In genomic region chr1:207034998-207035397, GRCh38 we compare ENCODE assay signal across 15 cellular contexts. TPM values are rescaled to one million over a fixed set of nuclear protein-coding genes. Genes with fewer than 3 reads are reported as not detected.
DNase-seq lines count a peak whose midpoint lies in the region; ATAC-seq and TF ChIP-seq lines count a peak whose summit lies in the region.
"Had no signal": no experiment of that assay in that cellular context is flagged by ENCODE, and none has a peak within 500 bp of the region (broad histone marks: within the 10 kb centered on the region; RNA-seq: fewer than 3 reads in every experiment).

No MANE protein-coding gene starts in this region.

- no peaks in the 10 kb centered on the region for H3F3A ChIP-seq in SK-N-SH (replicated peaks; ENCODE audit: insufficient read depth)

- no peaks in the 10 kb centered on the region for H3K79me2 ChIP-seq in SK-N-SH (ENCODE audit: insufficient read depth)
- no peaks in the 10 kb centered on the region for H3K79me2 ChIP-seq in Karpas-422 (ENCODE audit: low read length)

- H3K27ac ChIP-seq in SK-N-SH (ENCODE audit: low read depth in 2 of 2, low read length in 1 of 2) (no peak overlapping the region), Karpas-422 (ENCODE audit: low read length) (no peak overlapping the region), transverse colon (peak overlapping the region in 2 of 4 donors; percentile 13 to 20)
- H3K27ac ChIP-seq: esophagus muscularis mucosa, SK-N-MC had no signal

- TF ChIP-seq POLR2A in transverse colon (IDR thresholded peaks at IDR 0.05) = no peak

- H4K20me1 ChIP-seq in SK-N-SH (ENCODE audit: insufficient read depth) (no peaks in the 10 kb centered on the region), Karpas-422 (ENCODE audit: insufficient read depth, low read depth, low read length) (no peaks in the 10 kb centered on the region)

- POLR2A ChIA-PET in SK-N-SH (lab: Yijun Ruan, JAX) = no interaction called here

- H3K9me3 Mint-ChIP-seq in activated naive CD8-positive, alpha-beta T cell treated with anti-CD3 and anti-CD28 coated beads, Interleukin-2, amount 50 U/mL, for 24 hours = no peaks in the 10 kb centered on the region
- no peaks in the 10 kb centered on the region for H3K9me3 Mint-ChIP-seq in activated naive CD8-positive, alpha-beta T cell treated with anti-CD3 and anti-CD28 coated beads for 36 hours
- H3K9me3 Mint-ChIP-seq in type B pancreatic cell = no peaks in the 10 kb centered on the region

- DNase-seq in activated naive CD8-positive, alpha-beta T cell treated with anti-CD3 and anti-CD28 coated beads, Interleukin-2, amount 50 U/mL, for 24 hours = no peak
- DNase-seq in activated naive CD8-positive, alpha-beta T cell treated with anti-CD3 and anti-CD28 coated beads for 36 hours = no peak
- no peak for DNase-seq in SK-N-SH
- peak; percentile 28 for DNase-seq in fibroblast of villous mesenchyme (ENCODE audit: low read depth)
- no peak for DNase-seq in type B pancreatic cell (ENCODE audit: extremely low spot score, unreplicated experiment)
- no peak for DNase-seq in midbrain (lab: John Stamatoyannopoulos, UW)
- DNase-seq in Karpas-422 = no peak
- DNase-seq in transverse colon = no peak
- DNase-seq: spleen had no signal

- no peaks in the 10 kb centered on the region for H3K36me3 ChIP-seq in SK-N-SH (replicated peaks in 1 of 2; ENCODE audit: control insufficient read depth in 1 of 2, insufficient read depth in 2 of 2, low read length in 1 of 2)
- H3K36me3 ChIP-seq in Karpas-422 (ENCODE audit: insufficient read depth, low read length) = no peaks in the 10 kb centered on the region
- H3K36me3 ChIP-seq in transverse colon = no peaks in the 10 kb centered on the region
- H3K36me3 ChIP-seq: esophagus muscularis mucosa, spleen had no signal

- CTCF ChIA-PET in SK-N-SH (lab: Yijun Ruan, JAX) = interaction anchor here (0.9 to 1.3 kb wide), 3 partner anchors 12 to 21 kb away, joined by 3 read pairs; no protein-coding TSS in a partner anchor

- no peaks in the 10 kb centered on the region for H3K9me2 ChIP-seq in SK-N-SH
- H3K9me2 ChIP-seq in Karpas-422 (replicated peaks; ENCODE audit: insufficient read depth, low read length) = no peaks in the 10 kb centered on the region

- H3K4me2 ChIP-seq in SK-N-SH = no peak overlapping the region
- no peak overlapping the region for H3K4me2 ChIP-seq in Karpas-422 (ENCODE audit: low read depth, low read length, poor library complexity, severe bottlenecking)

- no peak overlapping the region for H3K4me3 Mint-ChIP-seq in activated naive CD8-positive, alpha-beta T cell treated with anti-CD3 and anti-CD28 coated beads, Interleukin-2, amount 50 U/mL, for 24 hours
- no peak overlapping the region for H3K4me3 Mint-ChIP-seq in activated naive CD8-positive, alpha-beta T cell treated with anti-CD3 and anti-CD28 coated beads for 36 hours
- no peak overlapping the region for H3K4me3 Mint-ChIP-seq in type B pancreatic cell

- no peak overlapping the region for H2AFZ ChIP-seq in SK-N-SH (ENCODE audit: low read depth)
- H2AFZ ChIP-seq in Karpas-422 (ENCODE audit: low read length) = no peak overlapping the region

- in situ Hi-C loops in transverse colon (cut with MboI; ENCODE audit: low pct_ligation_motif_present in 1 of 4, low pct_unique_long_range_greater_than_20kb in 1 of 4, low sequenced_read_pairs in 3 of 4) = no loop called here

- H3K27ac Mint-ChIP-seq in activated naive CD8-positive, alpha-beta T cell treated with anti-CD3 and anti-CD28 coated beads, Interleukin-2, amount 50 U/mL, for 24 hours = no peak overlapping the region
- no peak overlapping the region for H3K27ac Mint-ChIP-seq in activated naive CD8-positive, alpha-beta T cell treated with anti-CD3 and anti-CD28 coated beads for 36 hours
- H3K27ac Mint-ChIP-seq in type B pancreatic cell = peak overlapping the region; percentile 100

- H3K4me3 ChIP-seq in SK-N-SH (ENCODE audit: low read depth in 2 of 2, low read length in 1 of 2) (no peak overlapping the region), fibroblast of villous mesenchyme (ENCODE audit: low read depth, low read length) (no peak overlapping the region), Karpas-422 (ENCODE audit: low read length) (no peak overlapping the region), transverse colon (no peak overlapping the region)
- H3K4me3 ChIP-seq: esophagus muscularis mucosa, SK-N-MC, spleen had no signal

- ATAC-seq in activated naive CD8-positive, alpha-beta T cell treated with anti-CD3 and anti-CD28 coated beads, Interleukin-2, amount 50 U/mL, for 24 hours = peak; percentile 75

- no peaks in the 10 kb centered on the region for H3K9me3 ChIP-seq in SK-N-SH
- H3K9me3 ChIP-seq in Karpas-422 (ENCODE audit: low read length) = no peaks in the 10 kb centered on the region
- H3K9me3 ChIP-seq in transverse colon = no peaks in the 10 kb centered on the region
- H3K9me3 ChIP-seq: esophagus muscularis mucosa, spleen had no signal

- intact Hi-C loops in transverse colon (cut with DNase I; ENCODE audit: low total_unique reads) = no loop called here

- no peak for TF ChIP-seq RAD21 in SK-N-SH (IDR thresholded peaks at IDR 0.05; ENCODE audit: low read length)

- H3K27me3 ChIP-seq in SK-N-SH (ENCODE audit: insufficient read depth) (no peaks in the 10 kb centered on the region), Karpas-422 (ENCODE audit: low read length) (no peaks in the 10 kb centered on the region), transverse colon (no peaks in the 10 kb centered on the region)

- no peaks in the 10 kb centered on the region for H3K36me3 Mint-ChIP-seq in activated naive CD8-positive, alpha-beta T cell treated with anti-CD3 and anti-CD28 coated beads, Interleukin-2, amount 50 U/mL, for 24 hours (ENCODE audit: low read depth)
- H3K36me3 Mint-ChIP-seq in activated naive CD8-positive, alpha-beta T cell treated with anti-CD3 and anti-CD28 coated beads for 36 hours = no peaks in the 10 kb centered on the region
- peaks cover 4% of the 10 kb centered on the region for H3K36me3 Mint-ChIP-seq in type B pancreatic cell

- no peaks in the 10 kb centered on the region; a peak in 2 of 4 replicates for H3K4me1 ChIP-seq in SK-N-SH (ENCODE audit: control insufficient read depth in 1 of 2, insufficient read depth in 2 of 2, low read depth in 1 of 2, low read length in 1 of 2)
- H3K4me1 ChIP-seq in Karpas-422 (ENCODE audit: low read length) = no peaks in the 10 kb centered on the region
- peaks cover 0 to 23% (median 6%) of the 10 kb centered on the region in 4 donors for H3K4me1 ChIP-seq in transverse colon

- peaks cover 40% of the 10 kb centered on the region for H3K27me3 Mint-ChIP-seq in activated naive CD8-positive, alpha-beta T cell treated with anti-CD3 and anti-CD28 coated beads, Interleukin-2, amount 50 U/mL, for 24 hours
- H3K27me3 Mint-ChIP-seq in activated naive CD8-positive, alpha-beta T cell treated with anti-CD3 and anti-CD28 coated beads for 36 hours = peaks cover 33% of the 10 kb centered on the region
- H3K27me3 Mint-ChIP-seq in type B pancreatic cell = peaks cover 22% of the 10 kb centered on the region

- H3K9ac ChIP-seq in SK-N-SH (no peak overlapping the region), Karpas-422 (ENCODE audit: low read length) (no peak overlapping the region)

- TF ChIP-seq EP300 in SK-N-SH (IDR thresholded peaks at IDR 0.05; ENCODE audit: borderline replicate concordance in 1 of 2, low read depth in 1 of 2, low read length in 1 of 2) = no peak
- TF ChIP-seq EP300 in transverse colon (IDR thresholded peaks at IDR 0.05; ENCODE audit: low read depth) = no peak

- TF ChIP-seq CTCF in SK-N-SH (IDR thresholded peaks at IDR 0.05) (no peak), fibroblast of villous mesenchyme (IDR thresholded peaks at IDR 0.05; ENCODE audit: insufficient read depth, low read depth, low read length) (no peak), type B pancreatic cell (conservative IDR thresholded peaks at IDR 0.05) (no peak), transverse colon (IDR thresholded peaks at IDR 0.05) (no peak)

- H3K4me1 Mint-ChIP-seq in activated naive CD8-positive, alpha-beta T cell treated with anti-CD3 and anti-CD28 coated beads, Interleukin-2, amount 50 U/mL, for 24 hours = no peaks in the 10 kb centered on the region
- no peaks in the 10 kb centered on the region for H3K4me1 Mint-ChIP-seq in activated naive CD8-positive, alpha-beta T cell treated with anti-CD3 and anti-CD28 coated beads for 36 hours
- H3K4me1 Mint-ChIP-seq in type B pancreatic cell (ENCODE audit: unreplicated experiment) = peaks cover 12% of the 10 kb centered on the region

RNA-seq across cellular contexts. Expression of gene C1orf116, which starts 2.4 kb away (rescaled TPM):
- under 1 TPM in 1 of 2 experiments, not detected in 1; 0.08 TPM for total RNA-seq in activated naive CD8-positive, alpha-beta T cell treated with anti-CD3 and anti-CD28 coated beads for 36 hours
- polyA plus RNA-seq in SK-N-SH (2012; rRNA removed) = 0.02 TPM in 1 of 2 replicates, not detected in the other
- 0.01 TPM in 1 of 2 replicates, not detected in the other for polyA plus RNA-seq in SK-N-SH (2012; cell fraction: cytosol; rRNA removed)
- polyA plus RNA-seq in SK-N-SH (2012; cell fraction: nucleus; rRNA removed) = 0.02 TPM in 2 replicates
- total RNA-seq in fibroblast of villous mesenchyme = under 0.01 TPM in 1 of 2 replicates, not detected in the other
- total RNA-seq in type B pancreatic cell (ENCODE audit: low replicate concordance) = 50.4 and 108 TPM in 2 replicates
- total RNA-seq in Karpas-422 (2014; rRNA removed; shearing (Covaris generic); ENCODE audit: low replicate concordance) = not detected in 2 replicates
- 10 to 100 TPM; 25.7 to 41.2 (median 29.2) TPM for total RNA-seq in transverse colon
- total RNA-seq: NCI-H460 had no signal
- polyA plus RNA-seq: AG04450, neural cell had no signal

RNA-seq across cellular contexts. Expression of gene YOD1, which starts 16.0 kb away (rescaled TPM):
- total RNA-seq in activated naive CD8-positive, alpha-beta T cell treated with anti-CD3 and anti-CD28 coated beads for 36 hours = 10 to 100 TPM; 10.8 to 10.9 TPM
- 0.79 and 0.91 TPM in 2 replicates for polyA plus RNA-seq in SK-N-SH (2012; rRNA removed)
- polyA plus RNA-seq in SK-N-SH (2012; cell fraction: cytosol; rRNA removed) = 1.1 TPM in 2 replicates
- polyA plus RNA-seq in SK-N-SH (2012; cell fraction: nucleus; rRNA removed) = 1.4 and 2.5 TPM in 2 replicates
- 10.6 and 16.0 TPM in 2 replicates for total RNA-seq in fibroblast of villous mesenchyme
- 12.3 and 15.0 TPM in 2 replicates for total RNA-seq in type B pancreatic cell (ENCODE audit: low replicate concordance)
- not detected in 2 replicates for total RNA-seq in Karpas-422 (2014; rRNA removed; shearing (Covaris generic); ENCODE audit: low replicate concordance)
- 10 to 100 TPM in 2 of 4 donors, 1 to 10 TPM in 2; 9.0 to 17.5 (median 12.0) TPM for total RNA-seq in transverse colon

RNA-seq across cellular contexts. Expression of gene PFKFB2, which starts 18.1 kb away (rescaled TPM):
- total RNA-seq in activated naive CD8-positive, alpha-beta T cell treated with anti-CD3 and anti-CD28 coated beads for 36 hours = 1 to 10 TPM; 3.9 to 5.2 TPM
- 1.8 and 2.8 TPM in 2 replicates for polyA plus RNA-seq in SK-N-SH (2012; rRNA removed)
- 2.0 and 2.1 TPM in 2 replicates for polyA plus RNA-seq in SK-N-SH (2012; cell fraction: cytosol; rRNA removed)
- 4.1 and 7.9 TPM in 2 replicates for polyA plus RNA-seq in SK-N-SH (2012; cell fraction: nucleus; rRNA removed)
- total RNA-seq in fibroblast of villous mesenchyme (6.9 and 8.7 TPM in 2 replicates), type B pancreatic cell (ENCODE audit: low replicate concordance) (18.7 and 31.4 TPM in 2 replicates), transverse colon (100 to 1,000 TPM in 1 of 4 donors, 10 to 100 TPM in 3; 84.2 to 155 (median 91.1) TPM)
- total RNA-seq in Karpas-422 (2014; rRNA removed; shearing (Covaris generic); ENCODE audit: low replicate concordance) = 0.07 TPM in 1 of 2 replicates, not detected in the other

RNA-seq across cellular contexts. Expression of gene C4BPB, which starts 53.7 kb away (rescaled TPM):
- 1 to 10 TPM; 1.2 to 1.6 TPM for total RNA-seq in activated naive CD8-positive, alpha-beta T cell treated with anti-CD3 and anti-CD28 coated beads for 36 hours
- not detected in 2 replicates for polyA plus RNA-seq in SK-N-SH (2012; rRNA removed)
- 0.09 TPM in 1 of 2 replicates, not detected in the other for polyA plus RNA-seq in SK-N-SH (2012; cell fraction: cytosol; rRNA removed)
- polyA plus RNA-seq in SK-N-SH (2012; cell fraction: nucleus; rRNA removed) = 0.21 and 0.31 TPM in 2 replicates
- total RNA-seq in fibroblast of villous mesenchyme (0.32 TPM in 1 of 2 replicates, not detected in the other), type B pancreatic cell (ENCODE audit: low replicate concordance) (0.36 and 4.4 TPM in 2 replicates), transverse colon (10 to 100 TPM in 1 of 4 donors, 1 to 10 TPM in 2, not detected in 1; 3.7 to 16.8 (median 9.8) TPM)
- total RNA-seq in Karpas-422 (2014; rRNA removed; shearing (Covaris generic); ENCODE audit: low replicate concordance) = not detected in 2 replicates
- total RNA-seq: chondrocyte, NCI-H460 had no signal
- polyA plus RNA-seq: AG04450, neural cell had no signal

Comparison
In these comparisons a context has a peak if more than half of its experiments do, and no peak if none do; other contexts are left out.
1. RNA of gene C1orf116, which starts 2.4 kb away (total RNA-seq): 50.4 to 108 TPM in type B pancreatic cell and 25.7 to 41.2 TPM in transverse colon; 0.08 TPM in activated naive CD8-positive, alpha-beta T cell treated with anti-CD3 and anti-CD28 coated beads for 36 hours, under 0.01 TPM in fibroblast of villous mesenchyme and not detected in Karpas-422; every median in the first group is over 10 times any median in the second.